8 cellular contexts compared by ENCODE assay signal in the genomic region with DNA sequence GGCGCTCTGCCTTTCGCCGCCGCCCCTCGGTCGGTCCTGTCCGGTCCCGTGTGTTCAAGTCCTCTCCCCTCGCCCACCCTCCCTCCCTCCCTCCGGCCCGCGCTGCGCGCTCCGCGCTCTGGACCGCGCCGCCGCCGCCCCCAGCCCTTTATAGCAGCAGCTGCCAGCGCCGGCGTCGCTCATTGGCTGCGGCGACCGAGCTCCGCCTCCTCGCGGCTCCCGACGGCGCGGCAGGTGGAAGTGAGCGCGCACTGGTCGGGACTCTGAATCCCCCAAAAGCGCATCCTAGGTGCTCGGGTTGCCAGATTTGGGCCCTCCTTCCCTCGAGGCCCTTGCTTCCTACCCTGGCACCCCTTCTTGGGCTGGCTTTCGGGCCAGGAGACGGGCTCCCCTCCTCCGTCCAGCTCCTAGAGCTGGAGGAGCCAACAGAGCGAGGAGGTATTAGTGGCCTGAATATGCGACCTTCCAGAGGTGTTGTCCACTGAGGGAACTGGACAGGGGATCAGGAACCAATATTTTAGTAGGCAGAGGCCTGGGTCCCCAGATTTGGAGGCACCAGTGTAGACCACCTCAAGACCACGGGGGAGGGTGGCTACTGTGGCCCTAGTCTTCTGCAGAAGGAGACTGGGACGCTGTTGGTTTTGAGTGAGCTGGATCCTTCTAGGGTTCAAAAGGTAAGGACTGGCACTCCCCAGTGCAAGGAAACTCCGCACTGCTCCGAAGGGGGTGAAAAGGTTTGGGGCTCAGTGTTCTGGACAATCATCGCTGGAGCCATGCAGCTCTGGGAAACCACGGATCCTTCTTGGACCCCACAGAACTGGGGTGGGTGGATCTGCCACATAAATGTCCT. TPM values are rescaled to one million over a fixed set of nuclear protein-coding genes. Genes with fewer than 3 reads are reported as not detected.
DNase-seq lines count a peak whose midpoint lies in the region; ATAC-seq, FAIRE-seq and TF ChIP-seq lines count a peak whose summit lies in the region.
"Had no signal": no experiment of that assay in that cellular context is flagged by ENCODE, and none has a peak within 500 bp of the region (broad histone marks: within the 10 kb centered on the region; RNA-seq: fewer than 3 reads in every experiment).

A gene (minus strand): TSS at position 120 of the 850 bp plus-strand sequence. CDS start 438 bp downstream, outside the sequence.

- H3K27me3 ChIP-seq in K562 (ENCODE audit: control insufficient read depth in 2 of 2, insufficient read depth in 2 of 2, low read length in 2 of 2) (no peaks in the 10 kb centered on the region; a peak in 1 of 5 replicates), osteoblast (ENCODE audit: insufficient read depth, low read length) (peaks cover 35% of the 10 kb centered on the region)

- H2AFZ ChIP-seq in K562 (ENCODE audit: low read depth, low read length) (peak within 1 kb of the TSS; percentile 87; the same call in 1 of the 2 replicates), osteoblast (ENCODE audit: low read length) (no peak within 1 kb of the TSS)

- POLR2A ChIA-PET in K562 (lab: Yijun Ruan, JAX): no interaction called here

- TF ChIP-seq POLR2A in K562 (conservative IDR thresholded peaks at IDR 0.05): no peak

- H3K9me3 ChIP-seq in K562 (replicated peaks; ENCODE audit: control insufficient read depth, insufficient read depth, low read depth, low read length): no peaks in the 10 kb centered on the region
- no peaks in the 10 kb centered on the region for H3K9me3 ChIP-seq in osteoblast (ENCODE audit: low read depth, low read length)

- CTCF ChIA-PET in K562 (lab: Yijun Ruan, JAX; ENCODE audit: low intra/inter-chr PET ratio): interaction anchor here (0.6 to 2.1 kb wide), 2 partner anchors 186 to 355 kb away, joined by 3 to 15 read pairs; no protein-coding TSS in a partner anchor

- no peak for FAIRE-seq in K562 (lab: Jason Lieb, UNC)

- no peaks in the 10 kb centered on the region for H3K9me1 ChIP-seq in K562 (ENCODE audit: control insufficient read depth, insufficient read depth, low read length)

- TF ChIP-seq CTCF in K562 (IDR thresholded peaks at IDR 0.05 in 2 of 3, conservative IDR thresholded peaks at IDR 0.05 in 1 of 3; ENCODE audit: insufficient read depth in 2 of 3, low read depth in 1 of 3, low read length in 3 of 3): no peak
- TF ChIP-seq CTCF in osteoblast (IDR thresholded peaks at IDR 0.05; ENCODE audit: extremely low read depth, low read depth, low read length): no peak

- H3K4me2 ChIP-seq in K562 (ENCODE audit: insufficient read depth, low read length) (peak within 1 kb of the TSS; percentile 51), osteoblast (ENCODE audit: insufficient read depth, low read length) (peak within 1 kb of the TSS; percentile 59)

- no peak for TF ChIP-seq EP300 in K562 (IDR thresholded peaks at IDR 0.05; ENCODE audit: low read length)

- no TSS peak for BruUV-seq in K562 (replicated peaks; lab: Mats Ljungman, UMichigan)

- H3K4me1 ChIP-seq in K562 (replicated peaks in 1 of 2; ENCODE audit: control insufficient read depth in 2 of 2, insufficient read depth in 2 of 2, low read length in 2 of 2) (peaks cover 9 to 59% of the 10 kb centered on the region in 2 experiments; a peak in 4 of 5 replicates), osteoblast (ENCODE audit: insufficient read depth, low read length) (peaks cover 7% of the 10 kb centered on the region)

- H3K4me3 ChIP-seq in K562 (peak within 1 kb of the TSS; percentile 39; the same call in 1 of the 2 replicates), osteoblast (ENCODE audit: insufficient read depth, low read length) (no peak within 1 kb of the TSS)

- H4K20me1 ChIP-seq in K562 (replicated peaks; ENCODE audit: control insufficient read depth, insufficient read depth, low read length): no peaks in the 10 kb centered on the region; the same call in 1 of the 2 replicates
- peaks cover 3% of the 10 kb centered on the region for H4K20me1 ChIP-seq in osteoblast (ENCODE audit: insufficient read depth, low read length)

- ATAC-seq in K562 (no peak), HG03095 (IDR thresholded peaks at IDR 0.05; ENCODE audit: unreplicated experiment) (no peak)
- ATAC-seq in activated CD4-positive, CD25-positive, alpha-beta regulatory T cell treated with anti-CD3 and anti-CD28 coated beads, Interleukin-2, amount 50 U/mL, for 24 hours: no peak

- H3K79me2 ChIP-seq in K562 (ENCODE audit: control insufficient read depth, insufficient read depth, low read length) (no peaks in the 10 kb centered on the region), osteoblast (ENCODE audit: insufficient read depth, low read length) (no peaks in the 10 kb centered on the region)

- no peak within 1 kb of the TSS for H3K9ac ChIP-seq in K562 (ENCODE audit: insufficient read depth in 1 of 2, low read depth in 2 of 2, low read length in 2 of 2)

- no peak within 1 kb of the TSS for H3K27ac ChIP-seq in K562 (ENCODE audit: extremely low read depth, low read depth, low read length)
- no peak within 1 kb of the TSS for H3K27ac ChIP-seq in osteoblast (ENCODE audit: low read depth, low read length)
- H3K27ac ChIP-seq: epithelial cell of prostate had no signal

- in situ Hi-C loops in K562 (cut with MboI): no loop called here

- intact Hi-C loops in K562 (cut with micrococcal nuclease): loop anchor here (5.0 to 10.0 kb wide), 2 partner anchors 99 to 186 kb away; a partner anchor contains a TSS

- 39% methylated on average over 25 of the region's 52 CpGs for WGBS in K562 (ENCODE audit: insufficient coverage, low coverage, missing lambda C conversion rate)

- peak; percentile 34 for DNase-seq in Daoy (ENCODE audit: low read depth)
- DNase-seq in NCI-H146 treated with DMSO at 0.1 percent for 48 hours (lab: John Stamatoyannopoulos, UW; ENCODE audit: unreplicated experiment): peak; percentile 69
- DNase-seq in K562 (ENCODE audit: extremely low read depth in 1 of 4, low spot score in 3 of 4): peak in 1 of 4 experiments; percentile 5
- DNase-seq in osteoblast (ENCODE audit: insufficient read length, low spot score, missing footprints): peak; percentile 94
- no peak for DNase-seq in stimulated activated naive CD4-positive, alpha-beta T cell treated with Interleukin-2 at 50 U/mL for 16 hours (lab: John Stamatoyannopoulos, UW)

- no peak for TF ChIP-seq RAD21 in K562 (CRISPR knock-in tag; conservative IDR thresholded peaks at IDR 0.05 in 1 of 2, IDR thresholded peaks at IDR 0.05 in 1 of 2)

- no peaks in the 10 kb centered on the region for H3K36me3 ChIP-seq in K562 (ENCODE audit: control insufficient read depth, insufficient read depth, low read length)
- H3K36me3 ChIP-seq in osteoblast (ENCODE audit: insufficient read depth, low read length): no peaks in the 10 kb centered on the region

TF ChIP-seq in K562, 482 proteins besides CTCF, POLR2A, EP300 and RAD21:
- TF ChIP-seq XRCC3 (IDR thresholded peaks at IDR 0.05) (no peak), ZNF707 (CRISPR knock-in tag; conservative IDR thresholded peaks at IDR 0.05) (no peak), RFX7 (CRISPR knock-in tag; IDR thresholded peaks at IDR 0.05) (no peak)
- TF ChIP-seq, protein P1, sequence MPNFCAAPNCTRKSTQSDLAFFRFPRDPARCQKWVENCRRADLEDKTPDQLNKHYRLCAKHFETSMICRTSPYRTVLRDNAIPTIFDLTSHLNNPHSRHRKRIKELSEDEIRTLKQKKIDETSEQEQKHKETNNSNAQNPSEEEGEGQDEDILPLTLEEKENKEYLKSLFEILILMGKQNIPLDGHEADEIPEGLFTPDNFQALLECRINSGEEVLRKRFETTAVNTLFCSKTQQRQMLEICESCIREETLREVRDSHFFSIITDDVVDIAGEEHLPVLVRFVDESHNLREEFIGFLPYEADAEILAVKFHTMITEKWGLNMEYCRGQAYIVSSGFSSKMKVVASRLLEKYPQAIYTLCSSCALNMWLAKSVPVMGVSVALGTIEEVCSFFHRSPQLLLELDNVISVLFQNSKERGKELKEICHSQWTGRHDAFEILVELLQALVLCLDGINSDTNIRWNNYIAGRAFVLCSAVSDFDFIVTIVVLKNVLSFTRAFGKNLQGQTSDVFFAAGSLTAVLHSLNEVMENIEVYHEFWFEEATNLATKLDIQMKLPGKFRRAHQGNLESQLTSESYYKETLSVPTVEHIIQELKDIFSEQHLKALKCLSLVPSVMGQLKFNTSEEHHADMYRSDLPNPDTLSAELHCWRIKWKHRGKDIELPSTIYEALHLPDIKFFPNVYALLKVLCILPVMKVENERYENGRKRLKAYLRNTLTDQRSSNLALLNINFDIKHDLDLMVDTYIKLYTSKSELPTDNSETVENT (CRISPR knock-in tag; IDR thresholded peaks at IDR 0.05): 0 out of 2 replicates have a peak, but pooled peaks have one; percentile 33

RNA-seq across cellular contexts. Expression of the gene that starts here (rescaled TPM):
- not detected in 2 replicates for total RNA-seq in Daoy (2014; rRNA removed; shearing (Covaris generic))
- total RNA-seq in K562 (2011; cell fraction: chromatin; rRNA removed; ENCODE audit: low replicate concordance): not detected in 2 replicates
- not detected in 2 replicates for total RNA-seq in K562 (2011; cell fraction: nucleolus; rRNA removed)
- total RNA-seq in K562 (2011; cell fraction: nucleoplasm; rRNA removed): not detected in 2 replicates
- 0.16 TPM in 1 of 2 replicates, not detected in the other for total RNA-seq in K562 (2014; rRNA removed)
- total RNA-seq in K562 (2014; rRNA removed; fragmentation: Illumina TruSeq; extraction: Trizol): not detected in 2 replicates
- total RNA-seq in K562 (2015; rRNA removed; fragmentation: Illumina TruSeq; extraction: Trizol): not detected in 2 replicates
- total RNA-seq in K562 (2021): not detected in 2 replicates
- polyA plus RNA-seq in K562 (2011; rRNA removed): not detected in 2 replicates
- polyA plus RNA-seq in K562 (2011; cell fraction: cytosol; rRNA removed): not detected in 2 replicates
- not detected in 2 replicates for polyA plus RNA-seq in K562 (2011; cell fraction: nucleus; rRNA removed)
- polyA plus RNA-seq in K562 (2012): 0.01 TPM in 1 of 2 replicates, not detected in the other
- not detected in 2 replicates for polyA plus RNA-seq in K562 (2014; fragmentation: Illumina TruSeq; extraction: Trizol)
- not detected for polyA plus RNA-seq in K562 (2014; fragmentation: Nextera tagmentation; extraction: Ambion mirVana)
- not detected in 2 replicates for polyA plus RNA-seq in K562 (2014; rRNA removed)
- polyA minus RNA-seq in K562 (2011; rRNA and poly(A)+ RNA removed): not detected in 2 replicates
- polyA minus RNA-seq in K562 (2011; cell fraction: cytosol; rRNA and poly(A)+ RNA removed): not detected in 2 replicates
- not detected in 2 replicates for polyA minus RNA-seq in K562 (2011; cell fraction: nucleus; rRNA and poly(A)+ RNA removed)
- total RNA-seq in osteoblast: 0.72 TPM in 1 of 2 replicates, not detected in the other

Comparison
In these comparisons a context has a peak if more than half of its experiments do, and no peak if none do; other contexts are left out.
1. Peak in DNase-seq in Daoy; RNA of the gene not detected or under 1 TPM.
2. Peak in DNase-seq and H3K4me2 ChIP-seq in osteoblast; RNA of the gene not detected or under 1 TPM.